Comparison of ENCODE assay signal across 22 cellular contexts in genomic region chr2:112140899-112141622, GRCh38. TPM values are rescaled to one million over a fixed set of nuclear protein-coding genes. Genes with fewer than 3 reads are reported as not detected.
DNase-seq lines count a peak whose midpoint lies in the region; ATAC-seq, FAIRE-seq and TF ChIP-seq lines count a peak whose summit lies in the region.
"Had no signal": no experiment of that assay in that cellular context is flagged by ENCODE, and none has a peak within 500 bp of the region (broad histone marks: within the 10 kb centered on the region; RNA-seq: fewer than 3 reads in every experiment).

No MANE protein-coding gene starts in this region.

- H3K36me3 Mint-ChIP-seq in activated naive CD4-positive, alpha-beta T cell treated with anti-CD3 and anti-CD28 coated beads, Interleukin-2, amount 50 U/mL, for 24 hours = no peaks in the 10 kb centered on the region
- peaks cover 13% of the 10 kb centered on the region for H3K36me3 Mint-ChIP-seq in glutamatergic neuron (ENCODE audit: unreplicated experiment)
- H3K36me3 Mint-ChIP-seq in progenitor cell of endocrine pancreas (ENCODE audit: insufficient read depth) = peaks cover 2% of the 10 kb centered on the region
- H3K36me3 Mint-ChIP-seq in activated CD4-positive, alpha-beta T cell treated with anti-CD3 and anti-CD28 coated beads for 36 hours (ENCODE audit: low read depth) = no peaks in the 10 kb centered on the region
- H3K36me3 Mint-ChIP-seq: memory B cell had no signal

- peaks cover 60% of the 10 kb centered on the region for H3K27me3 ChIP-seq in HUES64 (ENCODE audit: insufficient read depth, low read length)

- H3K4me1 ChIP-seq in HUES64 (ENCODE audit: insufficient read depth, low read length) = peaks cover 4% of the 10 kb centered on the region; the same call in 1 of the 2 replicates

- peak overlapping the region; percentile 17 for H3K4me3 Mint-ChIP-seq in activated naive CD4-positive, alpha-beta T cell treated with anti-CD3 and anti-CD28 coated beads, Interleukin-2, amount 50 U/mL, for 24 hours
- peak overlapping the region; percentile 55 for H3K4me3 Mint-ChIP-seq in glutamatergic neuron (ENCODE audit: unreplicated experiment)
- peak overlapping the region; percentile 75 for H3K4me3 Mint-ChIP-seq in progenitor cell of endocrine pancreas (ENCODE audit: low read depth)
- no peak overlapping the region for H3K4me3 Mint-ChIP-seq in activated CD4-positive, alpha-beta T cell treated with anti-CD3 and anti-CD28 coated beads for 36 hours
- H3K4me3 Mint-ChIP-seq: central memory CD8-positive, alpha-beta T cell had no signal

- POLR2A ChIA-PET in activated CD4-positive, alpha-beta T cell treated with anti-CD3 and anti-CD28 coated beads for 36 hours (lab: Charles Lee) = no interaction called here

- TF ChIP-seq CTCF in glutamatergic neuron (IDR thresholded peaks at IDR 0.05; ENCODE audit: partially characterized antibody, unreplicated experiment) = no peak
- no peak for TF ChIP-seq CTCF in progenitor cell of endocrine pancreas (IDR thresholded peaks at IDR 0.05; ENCODE audit: unreplicated experiment)

- peaks cover 18% of the 10 kb centered on the region for H3K27me3 Mint-ChIP-seq in activated naive CD4-positive, alpha-beta T cell treated with anti-CD3 and anti-CD28 coated beads, Interleukin-2, amount 50 U/mL, for 24 hours
- H3K27me3 Mint-ChIP-seq in glutamatergic neuron (ENCODE audit: unreplicated experiment) (peaks cover 21% of the 10 kb centered on the region), progenitor cell of endocrine pancreas (peaks cover 24% of the 10 kb centered on the region)
- H3K27me3 Mint-ChIP-seq in activated CD4-positive, alpha-beta T cell treated with anti-CD3 and anti-CD28 coated beads for 36 hours = peaks cover 16% of the 10 kb centered on the region

- no peak for DNase-seq in activated naive CD4-positive, alpha-beta T cell (lab: John Stamatoyannopoulos, UW)
- DNase-seq in glutamatergic neuron (no peak), progenitor cell of endocrine pancreas (ENCODE audit: low spot score, unreplicated experiment) (no peak), urothelium cell line (ENCODE audit: low spot score) (no peak), NCI-H446 treated with DMSO at 0.1 percent for 48 hours (lab: John Stamatoyannopoulos, UW) (no peak)
- DNase-seq in activated CD4-positive, alpha-beta T cell treated with anti-CD3 and anti-CD28 coated beads for 36 hours = no peak
- DNase-seq: effector CD4-positive, alpha-beta T cell; NCI-H2081; NCI-H526 treated with DMSO at 0.1 percent for 48 hours; OCI-M1; stimulated activated CD4-positive, alpha-beta T cell treated with anti-CD3 and anti-CD28 coated beads, Interleukin-12 subunit alpha, Interleukin-12 subunit beta, amount 100 ng/mL, for 4 hours; T-helper 2 cell; transverse colon; WERI-Rb-1 had no signal

- H3K4me1 Mint-ChIP-seq in activated naive CD4-positive, alpha-beta T cell treated with anti-CD3 and anti-CD28 coated beads, Interleukin-2, amount 50 U/mL, for 24 hours = peaks cover 15% of the 10 kb centered on the region
- H3K4me1 Mint-ChIP-seq in glutamatergic neuron (ENCODE audit: low read depth, unreplicated experiment) = no peaks in the 10 kb centered on the region
- peaks cover 4% of the 10 kb centered on the region for H3K4me1 Mint-ChIP-seq in progenitor cell of endocrine pancreas (ENCODE audit: low read depth)
- H3K4me1 Mint-ChIP-seq in activated CD4-positive, alpha-beta T cell treated with anti-CD3 and anti-CD28 coated beads for 36 hours = peaks cover 9% of the 10 kb centered on the region
- H3K4me1 Mint-ChIP-seq: central memory CD8-positive, alpha-beta T cell had no signal

- H3K27ac ChIP-seq in HUES64 (ENCODE audit: low read depth, low read length) = no peak overlapping the region
- H3K27ac ChIP-seq: KMS-11, transverse colon had no signal

- no peak overlapping the region for H3K9ac ChIP-seq in HUES64 (ENCODE audit: low read depth, low read length)
- H3K9ac ChIP-seq: KMS-11 had no signal

- intact Hi-C loops in activated CD4-positive, alpha-beta T cell treated with anti-CD3 and anti-CD28 coated beads for 36 hours (cut with DNase I, micrococcal nuclease) = no loop called here

- H3K27ac Mint-ChIP-seq in activated naive CD4-positive, alpha-beta T cell treated with anti-CD3 and anti-CD28 coated beads, Interleukin-2, amount 50 U/mL, for 24 hours = no peak overlapping the region
- no peak overlapping the region for H3K27ac Mint-ChIP-seq in glutamatergic neuron (ENCODE audit: unreplicated experiment)
- H3K27ac Mint-ChIP-seq in progenitor cell of endocrine pancreas = peak overlapping the region; percentile 46
- H3K27ac Mint-ChIP-seq in activated CD4-positive, alpha-beta T cell treated with anti-CD3 and anti-CD28 coated beads for 36 hours = no peak overlapping the region
- H3K27ac Mint-ChIP-seq: memory B cell had no signal

- peak overlapping the region; percentile 51 for H3K4me3 ChIP-seq in HUES64 (ENCODE audit: low read length)
- H3K4me3 ChIP-seq: transverse colon had no signal

- WGBS in HUES64 = 76% methylated on average over 20 of the region's 20 CpGs

- no peak for ATAC-seq in activated CD4-positive, alpha-beta T cell treated with anti-CD3 and anti-CD28 coated beads for 36 hours
- ATAC-seq: HCT116, heart left ventricle had no signal

- no peak for FAIRE-seq in urothelium cell line (lab: Jason Lieb, UNC)
- FAIRE-seq: keratinocyte had no signal

- H3K9me3 Mint-ChIP-seq in activated naive CD4-positive, alpha-beta T cell treated with anti-CD3 and anti-CD28 coated beads, Interleukin-2, amount 50 U/mL, for 24 hours = no peaks in the 10 kb centered on the region
- H3K9me3 Mint-ChIP-seq in glutamatergic neuron (ENCODE audit: unreplicated experiment) (peaks cover 2% of the 10 kb centered on the region), progenitor cell of endocrine pancreas (ENCODE audit: low read depth) (no peaks in the 10 kb centered on the region)
- no peaks in the 10 kb centered on the region for H3K9me3 Mint-ChIP-seq in activated CD4-positive, alpha-beta T cell treated with anti-CD3 and anti-CD28 coated beads for 36 hours (ENCODE audit: low read depth)
- H3K9me3 Mint-ChIP-seq: central memory CD8-positive, alpha-beta T cell; memory B cell had no signal

- no peaks in the 10 kb centered on the region for H3K36me3 ChIP-seq in HUES64 (ENCODE audit: insufficient read depth, low read length)
- H3K36me3 ChIP-seq: heart left ventricle, transverse colon had no signal

- no peaks in the 10 kb centered on the region for H3K9me3 ChIP-seq in HUES64 (ENCODE audit: insufficient read depth, low read depth, low read length)
- H3K9me3 ChIP-seq: heart left ventricle, transverse colon had no signal

- CTCF ChIA-PET in activated CD4-positive, alpha-beta T cell treated with anti-CD3 and anti-CD28 coated beads for 36 hours (lab: Charles Lee) = interaction anchor here (0.7 kb wide), 1 partner anchor 64 kb away, joined by 3 read pairs; no protein-coding TSS in a partner anchor

RNA-seq across cellular contexts. Expression of gene FBLN7, which starts 2.9 kb away (rescaled TPM):
- 2.9 TPM for polyA plus RNA-seq in HUES64 (2013, experiment 1 of 2)
- 6.3 TPM for polyA plus RNA-seq in HUES64 (2013, experiment 2 of 2)
- 0.20 TPM for total RNA-seq in glutamatergic neuron (ENCODE audit: unreplicated experiment)
- 9.3 and 13.3 TPM in 2 replicates for total RNA-seq in progenitor cell of endocrine pancreas
- 10 to 100 TPM; 40.5 to 40.6 TPM for total RNA-seq in activated CD4-positive, alpha-beta T cell treated with anti-CD3 and anti-CD28 coated beads for 36 hours
- polyA plus RNA-seq: keratinocyte had no signal
